22 cellular contexts compared by ENCODE assay signal in the genomic region with DNA sequence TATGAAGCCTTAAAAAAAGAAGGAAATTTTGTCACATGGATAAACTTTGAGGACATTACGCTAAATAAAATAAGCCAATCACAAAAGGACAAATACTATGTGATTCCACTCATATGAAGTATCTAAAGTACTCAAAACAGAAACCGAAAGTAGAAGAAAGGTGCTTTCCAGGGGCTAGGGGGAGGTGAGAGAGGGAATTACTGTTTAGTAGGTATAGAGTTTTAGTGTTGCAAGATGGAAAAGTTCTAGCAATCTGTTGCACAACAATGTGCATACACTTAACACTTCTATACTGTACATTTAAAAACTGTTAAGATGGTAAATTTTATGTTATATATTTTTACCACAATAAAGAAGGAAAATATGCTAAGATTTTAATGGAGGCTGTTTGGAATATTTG.
DNase-seq lines count a peak whose midpoint lies in the region; ATAC-seq and TF ChIP-seq lines count a peak whose summit lies in the region.
"Had no signal": no experiment of that assay in that cellular context is flagged by ENCODE, and none has a peak within 500 bp of the region (broad histone marks: within the 10 kb centered on the region; RNA-seq: fewer than 3 reads in every experiment).

No MANE protein-coding gene starts in this region.

- peak overlapping the region; percentile 3 for H3K4me2 ChIP-seq in osteoblast (ENCODE audit: insufficient read depth, low read length)

- H3K79me2 ChIP-seq in osteoblast (ENCODE audit: insufficient read depth, low read length): no peaks in the 10 kb centered on the region

- H2AFZ ChIP-seq in osteoblast (ENCODE audit: low read length): no peak overlapping the region

- H3K4me1 Mint-ChIP-seq in activated T-cell treated with anti-CD3 and anti-CD28 coated beads, Interleukin-2, amount 50 U/mL, for 4 hours (ENCODE audit: low read depth): peaks cover 3% of the 10 kb centered on the region
- peaks cover 3% of the 10 kb centered on the region for H3K4me1 Mint-ChIP-seq in activated T-cell treated with anti-CD3 and anti-CD28 coated beads, Interleukin-2, amount 50 U/mL, for 24 hours (ENCODE audit: low read depth)
- peaks cover 5% of the 10 kb centered on the region for H3K4me1 Mint-ChIP-seq in activated CD8-positive, alpha-beta T cell treated with anti-CD3 and anti-CD28 coated beads for 36 hours (ENCODE audit: low read depth)

- no peak for TF ChIP-seq CTCF in activated CD8-positive, alpha-beta T cell treated with anti-CD3 and anti-CD28 coated beads for 36 hours (IDR thresholded peaks at IDR 0.05)
- no peak for TF ChIP-seq CTCF in osteoblast (IDR thresholded peaks at IDR 0.05; ENCODE audit: extremely low read depth, low read depth, low read length)

- no peaks in the 10 kb centered on the region for H4K20me1 ChIP-seq in osteoblast (ENCODE audit: insufficient read depth, low read length)

- intact Hi-C loops in activated CD8-positive, alpha-beta T cell treated with anti-CD3 and anti-CD28 coated beads for 36 hours (cut with micrococcal nuclease): no loop called here

- peak; percentile 34 to 50 for ATAC-seq in activated T-cell treated with anti-CD3 and anti-CD28 coated beads, Interleukin-2, amount 50 U/mL, for 4 hours
- peak; percentile 67 for ATAC-seq in activated CD8-positive, alpha-beta T cell treated with anti-CD3 and anti-CD28 coated beads for 36 hours
- ATAC-seq in HG03460 (IDR thresholded peaks at IDR 0.05; ENCODE audit: unreplicated experiment): no peak
- ATAC-seq: activated naive CD8-positive, alpha-beta T cell treated with anti-CD3 and anti-CD28 coated beads, Interleukin-2, amount 50 U/mL, for 24 hours; mucosa of descending colon; Panc1 had no signal

- H3K27ac ChIP-seq in osteoblast (ENCODE audit: low read depth, low read length): no peak overlapping the region
- H3K27ac ChIP-seq: thoracic aorta, WERI-Rb-1 had no signal

- no peak overlapping the region for H3K4me3 Mint-ChIP-seq in activated T-cell treated with anti-CD3 and anti-CD28 coated beads, Interleukin-2, amount 50 U/mL, for 4 hours
- no peak overlapping the region for H3K4me3 Mint-ChIP-seq in activated T-cell treated with anti-CD3 and anti-CD28 coated beads, Interleukin-2, amount 50 U/mL, for 24 hours
- no peak overlapping the region for H3K4me3 Mint-ChIP-seq in activated CD8-positive, alpha-beta T cell treated with anti-CD3 and anti-CD28 coated beads for 36 hours
- H3K4me3 Mint-ChIP-seq: activated naive CD8-positive, alpha-beta T cell treated with anti-CD3 and anti-CD28 coated beads, Interleukin-2, amount 50 U/mL, for 24 hours had no signal

- no peaks in the 10 kb centered on the region for H3K4me1 ChIP-seq in osteoblast (ENCODE audit: insufficient read depth, low read length)

- H3K27me3 Mint-ChIP-seq in activated T-cell treated with anti-CD3 and anti-CD28 coated beads, Interleukin-2, amount 50 U/mL, for 4 hours (ENCODE audit: low read depth): peaks cover 32% of the 10 kb centered on the region
- peaks cover 24% of the 10 kb centered on the region for H3K27me3 Mint-ChIP-seq in activated T-cell treated with anti-CD3 and anti-CD28 coated beads, Interleukin-2, amount 50 U/mL, for 24 hours
- H3K27me3 Mint-ChIP-seq in activated CD8-positive, alpha-beta T cell treated with anti-CD3 and anti-CD28 coated beads for 36 hours: peaks cover 8% of the 10 kb centered on the region

- H3K36me3 Mint-ChIP-seq in activated T-cell treated with anti-CD3 and anti-CD28 coated beads, Interleukin-2, amount 50 U/mL, for 4 hours (ENCODE audit: insufficient read depth): peaks cover 11% of the 10 kb centered on the region
- H3K36me3 Mint-ChIP-seq in activated T-cell treated with anti-CD3 and anti-CD28 coated beads, Interleukin-2, amount 50 U/mL, for 24 hours (ENCODE audit: low read depth): no peaks in the 10 kb centered on the region
- peaks cover 8% of the 10 kb centered on the region for H3K36me3 Mint-ChIP-seq in activated CD8-positive, alpha-beta T cell treated with anti-CD3 and anti-CD28 coated beads for 36 hours (ENCODE audit: low read depth)

- H3K27me3 ChIP-seq in osteoblast (ENCODE audit: insufficient read depth, low read length): peaks cover 2% of the 10 kb centered on the region

- CTCF ChIA-PET in activated CD8-positive, alpha-beta T cell treated with anti-CD3 and anti-CD28 coated beads for 36 hours (lab: Charles Lee): no interaction called here

- POLR2A ChIA-PET in activated CD8-positive, alpha-beta T cell treated with anti-CD3 and anti-CD28 coated beads for 36 hours (lab: Charles Lee): no interaction called here

- DNase-seq in activated T-cell treated with anti-CD3 and anti-CD28 coated beads, Interleukin-2, amount 50 U/mL, for 4 hours: no peak
- no peak for DNase-seq in activated T-cell treated with anti-CD3 and anti-CD28 coated beads, Interleukin-2, amount 50 U/mL, for 24 hours
- DNase-seq in HT1080 (ENCODE audit: low read depth): peak; percentile 11
- DNase-seq in activated CD8-positive, alpha-beta T cell treated with anti-CD3 and anti-CD28 coated beads for 36 hours: peak; percentile 3
- DNase-seq in osteoblast (ENCODE audit: insufficient read length, low spot score, missing footprints): no peak
- no peak for DNase-seq in COR-L47 (lab: John Stamatoyannopoulos, UW)
- DNase-seq in GOT3 (lab: John Stamatoyannopoulos, UW): no peak
- DNase-seq: activated naive CD8-positive, alpha-beta T cell treated with anti-CD3 and anti-CD28 coated beads, Interleukin-2, amount 50 U/mL, for 24 hours; CD8-positive, alpha-beta memory T cell; effector memory CD4-positive, alpha-beta T cell; hippocampal formation; kidney glomerular epithelial cell; mucosa of descending colon; MV-4-11; NCI-H2081 treated with DMSO at 0.1 percent for 48 hours; NCI-H526 treated with DMSO at 0.1 percent for 48 hours; stimulated activated CD4-positive, alpha-beta T cell treated with anti-CD3 and anti-CD28 coated beads, Interleukin-2, amount 100 ng/mL, for 48 hours; WERI-Rb-1 had no signal

- H3K36me3 ChIP-seq in osteoblast (ENCODE audit: insufficient read depth, low read length): no peaks in the 10 kb centered on the region
- H3K36me3 ChIP-seq: HAP-1, thoracic aorta, WERI-Rb-1 had no signal

- no peak overlapping the region for H3K27ac Mint-ChIP-seq in activated T-cell treated with anti-CD3 and anti-CD28 coated beads, Interleukin-2, amount 50 U/mL, for 24 hours
- no peak overlapping the region for H3K27ac Mint-ChIP-seq in activated CD8-positive, alpha-beta T cell treated with anti-CD3 and anti-CD28 coated beads for 36 hours
- H3K27ac Mint-ChIP-seq: activated naive CD8-positive, alpha-beta T cell treated with anti-CD3 and anti-CD28 coated beads, Interleukin-2, amount 50 U/mL, for 24 hours had no signal

- peaks cover 30% of the 10 kb centered on the region for H3K9me3 Mint-ChIP-seq in activated T-cell treated with anti-CD3 and anti-CD28 coated beads, Interleukin-2, amount 50 U/mL, for 4 hours
- H3K9me3 Mint-ChIP-seq in activated T-cell treated with anti-CD3 and anti-CD28 coated beads, Interleukin-2, amount 50 U/mL, for 24 hours: peaks cover 25% of the 10 kb centered on the region
- H3K9me3 Mint-ChIP-seq in activated CD8-positive, alpha-beta T cell treated with anti-CD3 and anti-CD28 coated beads for 36 hours: peaks cover 24% of the 10 kb centered on the region

- H3K4me3 ChIP-seq in osteoblast (ENCODE audit: insufficient read depth, low read length): no peak overlapping the region
- H3K4me3 ChIP-seq: HAP-1, mucosa of descending colon, thoracic aorta had no signal

- H3K9me3 ChIP-seq in osteoblast (ENCODE audit: low read depth, low read length): no peaks in the 10 kb centered on the region
- H3K9me3 ChIP-seq: HAP-1 had no signal

Comparison
In these comparisons a context has a peak if more than half of its experiments do, and no peak if none do; other contexts are left out.
1. DNase-seq: peak in HT1080 (single experiment) and activated CD8-positive, alpha-beta T cell treated with anti-CD3 and anti-CD28 coated beads for 36 hours (single experiment); none in activated T-cell treated with anti-CD3 and anti-CD28 coated beads, Interleukin-2, amount 50 U/mL, for 4 hours (single experiment), activated T-cell treated with anti-CD3 and anti-CD28 coated beads, Interleukin-2, amount 50 U/mL, for 24 hours (single experiment), osteoblast (single experiment), COR-L47 (single experiment) and GOT3 (single experiment).